Comparison of ENCODE assay signal across 30 cellular contexts in the genomic region with DNA sequence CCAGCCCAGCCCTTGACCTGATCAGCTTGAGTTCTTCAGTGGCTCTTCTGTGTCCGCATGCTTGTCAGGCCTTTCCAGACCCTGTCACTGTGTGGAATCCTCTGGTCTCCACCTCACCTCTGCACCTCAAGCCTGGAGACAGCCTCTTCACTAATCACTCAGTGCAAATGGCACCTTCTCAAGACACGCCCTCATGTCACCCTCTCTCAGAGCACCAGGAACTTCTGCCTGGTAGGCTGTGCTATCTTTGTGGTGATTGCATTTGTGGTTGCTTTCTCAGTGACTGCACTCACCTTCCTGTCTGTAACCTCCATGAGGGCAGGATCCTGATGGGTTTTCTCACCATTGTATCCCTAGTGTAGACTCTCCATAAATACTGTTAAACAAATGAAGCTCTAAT.
"Had no signal": no experiment of that assay in that cellular context is flagged by ENCODE, and none has a peak within 500 bp of the region (broad histone marks: within the 10 kb centered on the region; RNA-seq: fewer than 3 reads in every experiment).

No MANE protein-coding gene starts in this region.

- H3K27ac ChIP-seq: PC-9, RWPE1, SJCRH30, SK-N-MC had no signal

- H3K4me2 ChIP-seq: PC-9 had no signal

- H2AFZ ChIP-seq: PC-9 had no signal

- H3K27me3 Mint-ChIP-seq: T-cell had no signal

- H3K4me3 Mint-ChIP-seq: T-cell had no signal

- H3K36me3 ChIP-seq: MG63, SJCRH30 had no signal

- H3K27ac Mint-ChIP-seq: T-cell had no signal

- H3K4me1 ChIP-seq: SJCRH30 had no signal

- ATAC-seq: Panc1, Right ventricle myocardium inferior, SK-N-SH treated with all-trans-retinoic acid at 6 μM for 48 hours, T-cell had no signal

- H3K36me3 Mint-ChIP-seq: T-cell had no signal

- H3K9me3 ChIP-seq: MG63, SJCRH30 had no signal

- H3K4me3 ChIP-seq: MG63, PC-9, SJCRH30, SK-N-MC had no signal

- DNase-seq: Kasumi-1, MG63, NCI-H1048, NCI-H1092 treated with DMSO at 0.1 percent for 48 hours, NCI-H1105 treated with DMSO at 0.1 percent for 48 hours, NCI-H1417, NCI-H1436 treated with DMSO at 0.1 percent for 48 hours, NCI-H1694 treated with DMSO at 0.1 percent for 48 hours, NCI-H187 treated with DMSO at 0.1 percent for 48 hours, NCI-H2029, NCI-H2081 treated with DMSO at 0.1 percent for 48 hours, NCI-H2107, NCI-H2171, NCI-H226, NCI-H446 treated with DMSO at 0.1 percent for 48 hours, NCI-H510A, NCI-H524, NCI-H69, NCI-H748 treated with DMSO at 0.1 percent for 48 hours, NCI-H82, PC-9, SHP77, SIG-M5, SJCRH30, T-cell had no signal
